Comparison of ENCODE assay signal across 10 cellular contexts in genomic region chr3:58383904-58384303, GRCh38. TPM values are rescaled to one million over a fixed set of nuclear protein-coding genes. Genes with fewer than 3 reads are reported as not detected.
DNase-seq lines count a peak whose midpoint lies in the region; ATAC-seq and TF ChIP-seq lines count a peak whose summit lies in the region.
"Had no signal": no experiment of that assay in that cellular context is flagged by ENCODE, and none has a peak within 500 bp of the region (broad histone marks: within the 10 kb centered on the region; RNA-seq: fewer than 3 reads in every experiment).

No MANE protein-coding gene starts in this region.

- ATAC-seq in aorta (ENCODE audit: low FRiP score) (peak; percentile 52), HG03025 (IDR thresholded peaks at IDR 0.05; ENCODE audit: low FRiP score, unreplicated experiment) (no peak)

- H3K36me3 ChIP-seq in aorta (ENCODE audit: control insufficient read depth in 1 of 2, insufficient read depth in 2 of 2, low read length in 1 of 2) (peaks cover 0 to 3% of the 10 kb centered on the region in 2 donors), uterus (no peaks in the 10 kb centered on the region)

- H3K4me3 ChIP-seq in astrocyte of the cerebellum (ENCODE audit: low read depth, low read length): no peak overlapping the region
- H3K4me3 ChIP-seq in aorta (ENCODE audit: low read length in 2 of 2): no peak overlapping the region
- H3K4me3 ChIP-seq in uterus: no peak overlapping the region

- DNase-seq in NCI-H2196 (lab: John Stamatoyannopoulos, UW; ENCODE audit: unreplicated experiment) (peak; percentile 18), NCI-H2196 treated with DMSO at 0.1 percent for 48 hours (lab: John Stamatoyannopoulos, UW; ENCODE audit: unreplicated experiment) (no peak), astrocyte of the cerebellum (ENCODE audit: low read depth) (peak; percentile 100), iris pigment epithelial cell (ENCODE audit: low read depth) (peak; percentile 98), aorta (no peak), uterus (no peak)
- no peak for DNase-seq in activated naive CD4-positive, alpha-beta T cell (lab: John Stamatoyannopoulos, UW)
- DNase-seq: activated naive CD4-positive, alpha-beta T cell treated with anti-CD3 and anti-CD28 coated beads for 36 hours; AML-193 had no signal

- WGBS in aorta, 2 donors: 53 to 58% methylated on average over 4 of the region's 4 CpGs

- no peaks in the 10 kb centered on the region for H3K27me3 ChIP-seq in aorta (ENCODE audit: control insufficient read depth in 1 of 2, insufficient read depth in 2 of 2, low read length in 1 of 2)
- no peaks in the 10 kb centered on the region for H3K27me3 ChIP-seq in uterus

- TF ChIP-seq POLR2A in uterus (IDR thresholded peaks at IDR 0.05): no peak

- H3K4me1 ChIP-seq in aorta (ENCODE audit: control insufficient read depth in 1 of 2, insufficient read depth in 2 of 2, low read length in 2 of 2) (no peaks in the 10 kb centered on the region), uterus (peaks cover under 1 to 5% of the 10 kb centered on the region in 2 donors)

- in situ Hi-C loops in astrocyte of the cerebellum (cut with HindIII; ENCODE audit: low sequenced_read_pairs): no loop called here

- TF ChIP-seq CTCF in astrocyte of the cerebellum (IDR thresholded peaks at IDR 0.05; ENCODE audit: low read depth, low read length, missing control alignments) (no peak), uterus (IDR thresholded peaks at IDR 0.05) (no peak)

- H3K9me3 ChIP-seq in aorta (ENCODE audit: control insufficient read depth, low read length) (no peaks in the 10 kb centered on the region), uterus (no peaks in the 10 kb centered on the region)

- intact Hi-C loops in aorta (cut with DNase I): no loop called here
- intact Hi-C loops in uterus (cut with DNase I; ENCODE audit: low total_unique reads): no loop called here

- H3K27ac ChIP-seq in aorta (ENCODE audit: low read depth in 1 of 2, low read length in 2 of 2) (no peak overlapping the region), uterus (no peak overlapping the region)

RNA-seq across cellular contexts. Expression of gene PDHB, which starts 49.7 kb away (rescaled TPM):
- 10 to 100 TPM; 49.0 to 49.9 TPM for total RNA-seq in aorta
- 10 to 100 TPM; 68.4 to 72.7 TPM for polyA plus RNA-seq in aorta
- total RNA-seq in uterus: 100 to 1,000 TPM in 1 of 4 donors, 10 to 100 TPM in 3; 40.9 to 100 (median 49.7) TPM

RNA-seq across cellular contexts. Expression of gene PXK, which starts 51.2 kb away (rescaled TPM):
- 10 to 100 TPM; 19.8 to 32.6 TPM for total RNA-seq in aorta
- polyA plus RNA-seq in aorta: 10 to 100 TPM in 1 of 2 donors, 1 to 10 TPM in 1; 6.8 to 13.0 TPM
- total RNA-seq in uterus: 10 to 100 TPM; 15.1 to 50.5 (median 41.1) TPM

Comparison
In these comparisons a context has a peak if more than half of its experiments do, and no peak if none do; other contexts are left out.
1. DNase-seq: peak in NCI-H2196 (single experiment), astrocyte of the cerebellum (single experiment) and iris pigment epithelial cell (single experiment); none in NCI-H2196 treated with DMSO at 0.1 percent for 48 hours (single experiment), aorta (0 of 2), uterus (0 of 2) and activated naive CD4-positive, alpha-beta T cell (0 of 4).